In genomic region chr15:26628879-26629529, GRCh38 we compare ENCODE assay signal across 9 cellular contexts.
A peak's percentile ranks its signal among the peaks of the same experiment; 100 is the strongest.
DNase-seq lines count a peak whose midpoint lies in the region; ATAC-seq, FAIRE-seq and TF ChIP-seq lines count a peak whose summit lies in the region.
"Had no signal": no experiment of that assay in that cellular context is flagged by ENCODE, and none has a peak within 500 bp of the region (broad histone marks: within the 10 kb centered on the region; RNA-seq: fewer than 3 reads in every experiment).

No MANE protein-coding gene starts in this region.

- H3K4me2 ChIP-seq in osteoblast (ENCODE audit: insufficient read depth, low read length): no peak overlapping the region

- TF ChIP-seq POLR2A in adrenal gland (IDR thresholded peaks at IDR 0.05): no peak

- intact Hi-C loops in adrenal gland (cut with DNase I): no loop called here

- H3K79me2 ChIP-seq in osteoblast (ENCODE audit: insufficient read depth, low read length): no peaks in the 10 kb centered on the region

- H4K20me1 ChIP-seq in osteoblast (ENCODE audit: insufficient read depth, low read length): no peaks in the 10 kb centered on the region

- H3K27ac ChIP-seq in adrenal gland (no peak overlapping the region), osteoblast (ENCODE audit: low read depth, low read length) (no peak overlapping the region)

- H2AFZ ChIP-seq in osteoblast (ENCODE audit: low read length): no peak overlapping the region

- TF ChIP-seq CTCF in LNCAP (IDR thresholded peaks at IDR 0.05): peak; percentile 33; the same call in 1 of the 2 replicates
- TF ChIP-seq CTCF in adrenal gland (IDR thresholded peaks at IDR 0.05): no peak
- TF ChIP-seq CTCF in osteoblast (IDR thresholded peaks at IDR 0.05; ENCODE audit: extremely low read depth, low read depth, low read length): no peak

- 68 to 93% (median 73%) methylated on average over 36 to 41 of the region's 41 CpGs for WGBS in adrenal gland, 4 donors

- no peaks in the 10 kb centered on the region for H3K36me3 ChIP-seq in adrenal gland (replicated peaks in 1 of 2)
- H3K36me3 ChIP-seq in osteoblast (ENCODE audit: insufficient read depth, low read length): no peaks in the 10 kb centered on the region

- FAIRE-seq in frontal cortex (lab: Jason Lieb, UNC): no peak

- no peak overlapping the region for H3K4me3 ChIP-seq in adrenal gland
- peak overlapping the region; percentile 39; the same call in 1 of the 2 replicates for H3K4me3 ChIP-seq in iPS-18c (ENCODE audit: insufficient read depth, low read depth, low read length)
- H3K4me3 ChIP-seq in osteoblast (ENCODE audit: insufficient read depth, low read length): no peak overlapping the region

- H3K4me1 ChIP-seq in adrenal gland (replicated peaks in 1 of 2) (no peaks in the 10 kb centered on the region), osteoblast (ENCODE audit: insufficient read depth, low read length) (no peaks in the 10 kb centered on the region)

- DNase-seq in adrenal gland (peak; percentile 24 to 85 (median 67)), osteoblast (ENCODE audit: insufficient read length, low spot score, missing footprints) (no peak), dermis blood vessel endothelial cell (no peak), frontal cortex (ENCODE audit: low spot score in 2 of 2) (no peak)
- DNase-seq in stimulated activated naive CD8-positive, alpha-beta T cell treated with anti-CD3 and anti-CD28 coated beads, Interleukin-15, Interleukin-2, amounts not matched to agents 100 U/mL and 50 U/mL, for 24 hours: peak; percentile 4

- H3K9me3 ChIP-seq in adrenal gland (replicated peaks in 1 of 3) (no peaks in the 10 kb centered on the region), iPS-18c (ENCODE audit: control insufficient read depth, insufficient read depth, low read length) (no peaks in the 10 kb centered on the region), osteoblast (ENCODE audit: low read depth, low read length) (peaks cover 3% of the 10 kb centered on the region)

- ATAC-seq in stimulated activated naive CD8-positive, alpha-beta T cell treated with anti-CD3 and anti-CD28 coated beads, Interleukin-15, Interleukin-2, amounts not matched to agents 100 U/mL and 50 U/mL, for 24 hours: no peak
- no peak for ATAC-seq in HG03469 (IDR thresholded peaks at IDR 0.05; ENCODE audit: unreplicated experiment)
- ATAC-seq: Panc1 had no signal

- H3K27me3 ChIP-seq in adrenal gland (no peaks in the 10 kb centered on the region), osteoblast (ENCODE audit: insufficient read depth, low read length) (no peaks in the 10 kb centered on the region)

Comparison
In these comparisons a context has a peak if more than half of its experiments do, and no peak if none do; other contexts are left out.
1. DNase-seq: peak in adrenal gland (7 of 7) and stimulated activated naive CD8-positive, alpha-beta T cell treated with anti-CD3 and anti-CD28 coated beads, Interleukin-15, Interleukin-2, amounts not matched to agents 100 U/mL and 50 U/mL, for 24 hours (single experiment); none in osteoblast (single experiment), dermis blood vessel endothelial cell (single experiment) and frontal cortex (0 of 2).